ENCODE assay signal across 24 cellular contexts in the genomic region with DNA sequence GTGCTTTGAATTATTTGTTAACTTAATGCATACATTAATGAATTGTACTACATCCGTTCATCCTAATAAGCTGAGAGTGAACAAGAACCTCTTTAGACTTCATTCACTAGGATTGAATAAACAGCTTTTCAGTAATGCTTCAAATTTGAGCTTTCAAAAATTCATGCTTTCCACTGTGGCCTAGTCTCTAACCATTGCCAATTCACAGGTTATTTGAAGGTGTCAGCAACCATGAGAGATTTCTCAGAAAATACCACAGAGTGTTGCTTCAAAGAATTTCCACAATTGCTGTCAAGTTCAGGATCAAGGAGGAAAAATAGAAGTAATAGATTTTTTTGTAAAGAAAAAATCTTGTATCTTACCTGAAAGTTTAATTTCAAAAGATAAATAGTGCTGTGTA.
"Had no signal": no experiment of that assay in that cellular context is flagged by ENCODE, and none has a peak within 500 bp of the region (broad histone marks: within the 10 kb centered on the region; RNA-seq: fewer than 3 reads in every experiment).

No MANE protein-coding gene starts in this region.

- H3K4me1 ChIP-seq: gastrocnemius medialis, left lung, pancreas, right lobe of liver, stomach, thyroid gland, vagina had no signal

- H3K4me2 ChIP-seq: smooth muscle cell had no signal

- H3K9me3 ChIP-seq: gastrocnemius medialis, left lung, pancreas, right lobe of liver, stomach, thyroid gland, vagina had no signal

- H3K36me3 Mint-ChIP-seq: stimulated activated effector memory CD8-positive, alpha-beta T cell treated with anti-CD3 and anti-CD28 coated beads, Interleukin-12 subunit alpha, Interleukin-12 subunit beta, amount 100 ng/mL, for 72 hours had no signal

- H3K27ac Mint-ChIP-seq: endodermal cell; stimulated activated effector memory CD8-positive, alpha-beta T cell treated with anti-CD3 and anti-CD28 coated beads, Interleukin-12 subunit alpha, Interleukin-12 subunit beta, amount 100 ng/mL, for 72 hours had no signal

- H3K4me3 Mint-ChIP-seq: endodermal cell; stimulated activated effector memory CD8-positive, alpha-beta T cell treated with anti-CD3 and anti-CD28 coated beads, Interleukin-12 subunit alpha, Interleukin-12 subunit beta, amount 100 ng/mL, for 72 hours had no signal

- H3K27me3 ChIP-seq: gastrocnemius medialis, left lung, pancreas, right lobe of liver, stomach, thyroid gland, vagina had no signal

- H3K4me3 ChIP-seq: gastrocnemius medialis, left lung, pancreas, right lobe of liver, smooth muscle cell, stomach, thyroid gland, vagina had no signal

- H3K9me3 Mint-ChIP-seq: endodermal cell; stimulated activated effector memory CD8-positive, alpha-beta T cell treated with anti-CD3 and anti-CD28 coated beads, Interleukin-12 subunit alpha, Interleukin-12 subunit beta, amount 100 ng/mL, for 72 hours had no signal

- H3K36me3 ChIP-seq: gastrocnemius medialis, left lung, pancreas, right lobe of liver, stomach, thyroid gland, vagina had no signal

- ATAC-seq: esophagus mucosa; gastrocnemius medialis; left cardiac atrium; left lung; pancreas; right lobe of liver; stimulated activated effector memory CD8-positive, alpha-beta T cell treated with anti-CD3 and anti-CD28 coated beads, Interleukin-12 subunit alpha, Interleukin-12 subunit beta, amount 100 ng/mL, for 72 hours had no signal

- H3K27ac ChIP-seq: epithelial cell of prostate, gastrocnemius medialis, left lung, pancreas, right lobe of liver, stomach, thyroid gland, vagina had no signal

- DNase-seq: effector CD8-positive, alpha-beta T cell; endodermal cell; foreskin fibroblast; gastrocnemius medialis; head of caudate nucleus; left cardiac atrium; left lung; mammary epithelial cell; mesendoderm; occipital lobe; pancreas; right lobe of liver; stimulated activated CD4-positive, alpha-beta T cell treated with anti-CD3 and anti-CD28 coated beads, Interleukin-12 subunit alpha, Interleukin-12 subunit beta, amount 100 ng/mL, for 4 hours; stimulated activated CD4-positive, alpha-beta T cell treated with anti-CD3 and anti-CD28 coated beads, Interleukin-1b, Interleukin-23, amount 100 ng/mL, for 48 hours; stimulated activated CD4-positive, alpha-beta T cell treated with anti-CD3 and anti-CD28 coated beads, Interleukin-4, amount 100 ng/mL, for 24 hours; stimulated activated naive CD4-positive, alpha-beta T cell treated with Interleukin-2 at 50 U/mL for 16 hours; stomach; thyroid gland; trophoblast cell had no signal

- H3K4me1 Mint-ChIP-seq: endodermal cell; stimulated activated effector memory CD8-positive, alpha-beta T cell treated with anti-CD3 and anti-CD28 coated beads, Interleukin-12 subunit alpha, Interleukin-12 subunit beta, amount 100 ng/mL, for 72 hours had no signal
